26 cellular contexts compared by ENCODE assay signal in genomic region chr1:108556501-108556900, GRCh38. TPM values are rescaled to one million over a fixed set of nuclear protein-coding genes. Genes with fewer than 3 reads are reported as not detected.
DNase-seq lines count a peak whose midpoint lies in the region; ATAC-seq and TF ChIP-seq lines count a peak whose summit lies in the region.
"Had no signal": no experiment of that assay in that cellular context is flagged by ENCODE, and none has a peak within 500 bp of the region (broad histone marks: within the 10 kb centered on the region; RNA-seq: fewer than 3 reads in every experiment).

No MANE protein-coding gene starts in this region.

- H3K9me3 ChIP-seq in right cardiac atrium (ENCODE audit: control insufficient read depth, low read length) (no peaks in the 10 kb centered on the region), OCI-LY3 (ENCODE audit: insufficient read depth, low read length) (no peaks in the 10 kb centered on the region)

- ATAC-seq in right cardiac atrium: no peak
- ATAC-seq: HepG2 had no signal

- no peak for DNase-seq in right cardiac atrium
- no peak for DNase-seq in cardiac septum (ENCODE audit: low spot score)
- DNase-seq in hypothalamus (lab: John Stamatoyannopoulos, UW): no peak
- no peak for DNase-seq in SKM-1 treated with dmso at 0.1 percent for 144 hours (lab: John Stamatoyannopoulos, UW; ENCODE audit: unreplicated experiment)
- no peak for DNase-seq in activated CD4-positive, alpha-beta memory T cell treated with anti-CD3 and anti-CD28 coated beads for 36 hours
- DNase-seq in HK-2 (ENCODE audit: unreplicated experiment): no peak
- DNase-seq: 8988T; activated CD4-positive, alpha-beta T cell treated with anti-CD3 and anti-CD28 coated beads, Interleukin-2, amount 50 U/mL, for 1 hour; activated CD8-positive, alpha-beta memory T cell treated with anti-CD3 and anti-CD28 coated beads, Interleukin-2, amount 50 U/mL, for 4 hours; aorta; DND-41; H9; islet precursor cell; NCI-H1436 treated with DMSO at 0.1 percent for 48 hours; NCI-H524; posterior cingulate gyrus; stimulated activated CD4-positive, alpha-beta T cell treated with anti-CD3 and anti-CD28 coated beads, Interleukin-1b, Interleukin-23, amount 100 ng/mL, for 48 hours had no signal

- H3K27ac ChIP-seq in right cardiac atrium (ENCODE audit: low read length) (peak overlapping the region; percentile 63), OCI-LY3 (ENCODE audit: low read length) (peak overlapping the region; percentile 77), layer of hippocampus (ENCODE audit: low read depth, low read length) (peak overlapping the region; percentile 4)
- H3K27ac ChIP-seq: cardiac muscle cell, HL-60, neural progenitor cell had no signal

- H2AFZ ChIP-seq in OCI-LY3 (ENCODE audit: low read depth, low read length): no peak overlapping the region
- H2AFZ ChIP-seq: neural progenitor cell had no signal

- TF ChIP-seq CTCF in OCI-LY3 (IDR thresholded peaks at IDR 0.05; ENCODE audit: low read depth, low read length): no peak

- H3K79me2 ChIP-seq in OCI-LY3 (ENCODE audit: low read length): peaks cover 3% of the 10 kb centered on the region; the same call in 1 of the 2 replicates

- peak overlapping the region; percentile 57 for H3K4me2 ChIP-seq in OCI-LY3 (ENCODE audit: low read length)
- H3K4me2 ChIP-seq: neural progenitor cell had no signal

- 0 out of 2 replicates have a peak, but pooled peaks cover 3% of the 10 kb centered on the region for H4K20me1 ChIP-seq in OCI-LY3 (ENCODE audit: insufficient read depth, low read length)

- no peaks in the 10 kb centered on the region for H3K9me3 Mint-ChIP-seq in activated CD4-positive, alpha-beta memory T cell treated with anti-CD3 and anti-CD28 coated beads for 36 hours
- H3K9me3 Mint-ChIP-seq: activated naive CD4-positive, alpha-beta T cell treated with anti-CD3 and anti-CD28 coated beads, Interleukin-2, amount 50 U/mL, for 24 hours; dendritic cell treated with granulocyte-macrophage colony-stimulating factor and Interleukin-4, amounts not matched to agents 40 ng/mL and 50 ng/mL, for 4 days; H9; neural progenitor cell had no signal

- no peaks in the 10 kb centered on the region for H3K36me3 ChIP-seq in OCI-LY3 (replicated peaks; ENCODE audit: low read depth, low read length)
- H3K36me3 ChIP-seq: cardiac muscle cell, neural progenitor cell had no signal

- peaks cover 18% of the 10 kb centered on the region for H3K4me1 Mint-ChIP-seq in activated CD4-positive, alpha-beta memory T cell treated with anti-CD3 and anti-CD28 coated beads for 36 hours (ENCODE audit: low read depth)

- H3K36me3 Mint-ChIP-seq in activated CD4-positive, alpha-beta memory T cell treated with anti-CD3 and anti-CD28 coated beads for 36 hours: no peaks in the 10 kb centered on the region
- H3K36me3 Mint-ChIP-seq: activated naive CD4-positive, alpha-beta T cell treated with anti-CD3 and anti-CD28 coated beads, Interleukin-2, amount 50 U/mL, for 24 hours; neural progenitor cell had no signal

- peak overlapping the region; percentile 30; the same call in 1 of the 2 replicates for H3K9ac ChIP-seq in OCI-LY3 (ENCODE audit: low read length)
- H3K9ac ChIP-seq: neural progenitor cell had no signal

- CTCF ChIA-PET in activated CD4-positive, alpha-beta memory T cell treated with anti-CD3 and anti-CD28 coated beads for 36 hours (lab: Charles Lee): interaction anchor here (1.1 kb wide), 1 partner anchor 44 kb away, joined by 3 read pairs; no protein-coding TSS in a partner anchor

- H3K4me3 ChIP-seq in right cardiac atrium (ENCODE audit: low read length) (no peak overlapping the region), OCI-LY3 (ENCODE audit: low read length) (no peak overlapping the region)
- H3K4me3 ChIP-seq: cardiac muscle cell, lung, neural progenitor cell had no signal

- intact Hi-C loops in right cardiac atrium (cut with DNase I): loop anchor here in 3 of 4 donors (5.0 to 10.0 kb wide), 3 partner anchors 44 to 86 kb away; no protein-coding TSS in a partner anchor
- intact Hi-C loops in cardiac septum (cut with DNase I): loop anchor here (5.0 kb wide), 2 partner anchors 36 to 91 kb away; no protein-coding TSS in a partner anchor
- intact Hi-C loops in activated CD4-positive, alpha-beta memory T cell treated with anti-CD3 and anti-CD28 coated beads for 36 hours (cut with micrococcal nuclease): no loop called here

- H3K27me3 ChIP-seq in right cardiac atrium (ENCODE audit: control insufficient read depth, insufficient read depth) (no peaks in the 10 kb centered on the region), OCI-LY3 (ENCODE audit: low read depth, low read length) (no peaks in the 10 kb centered on the region), layer of hippocampus (ENCODE audit: control insufficient read depth, insufficient read depth, low read length) (no peaks in the 10 kb centered on the region)
- H3K27me3 ChIP-seq: cardiac muscle cell had no signal

- H3K4me1 ChIP-seq in right cardiac atrium (ENCODE audit: control insufficient read depth, insufficient read depth, low read length) (no peaks in the 10 kb centered on the region), OCI-LY3 (ENCODE audit: low read length) (peaks cover 56% of the 10 kb centered on the region)

- POLR2A ChIA-PET in activated CD4-positive, alpha-beta memory T cell treated with anti-CD3 and anti-CD28 coated beads for 36 hours (lab: Charles Lee): no interaction called here

- H3K4me3 Mint-ChIP-seq in activated CD4-positive, alpha-beta memory T cell treated with anti-CD3 and anti-CD28 coated beads for 36 hours: no peak overlapping the region
- H3K4me3 Mint-ChIP-seq: activated naive CD4-positive, alpha-beta T cell treated with anti-CD3 and anti-CD28 coated beads, Interleukin-2, amount 50 U/mL, for 24 hours; dendritic cell treated with granulocyte-macrophage colony-stimulating factor and Interleukin-4, amounts not matched to agents 40 ng/mL and 50 ng/mL, for 4 days; H9; neural progenitor cell had no signal

- peaks cover 4% of the 10 kb centered on the region for H3K27me3 Mint-ChIP-seq in activated CD4-positive, alpha-beta memory T cell treated with anti-CD3 and anti-CD28 coated beads for 36 hours
- H3K27me3 Mint-ChIP-seq: activated naive CD4-positive, alpha-beta T cell treated with anti-CD3 and anti-CD28 coated beads, Interleukin-2, amount 50 U/mL, for 24 hours; dendritic cell treated with granulocyte-macrophage colony-stimulating factor and Interleukin-4, amounts not matched to agents 40 ng/mL and 50 ng/mL, for 4 days had no signal

- WGBS in right cardiac atrium: 80% methylated on average over 4 of the region's 4 CpGs

- H3K27ac Mint-ChIP-seq in activated CD4-positive, alpha-beta memory T cell treated with anti-CD3 and anti-CD28 coated beads for 36 hours: no peak overlapping the region
- H3K27ac Mint-ChIP-seq: activated naive CD4-positive, alpha-beta T cell treated with anti-CD3 and anti-CD28 coated beads, Interleukin-2, amount 50 U/mL, for 24 hours; dendritic cell treated with granulocyte-macrophage colony-stimulating factor and Interleukin-4, amounts not matched to agents 40 ng/mL and 50 ng/mL, for 4 days; H9; neural progenitor cell had no signal

RNA-seq across cellular contexts. Expression of gene EEIG2, which starts 3.4 kb away (rescaled TPM):
- 1 to 10 TPM; 5.0 to 9.8 (median 7.2) TPM for total RNA-seq in right cardiac atrium
- 2.1 TPM for polyA plus RNA-seq in right cardiac atrium
- total RNA-seq in cardiac septum: 7.3 TPM
- total RNA-seq in activated CD4-positive, alpha-beta memory T cell treated with anti-CD3 and anti-CD28 coated beads for 36 hours: 1 to 10 TPM; 8.4 to 8.7 TPM

Comparison
In these comparisons a context has a peak if more than half of its experiments do, and no peak if none do; other contexts are left out.
1. H3K27ac ChIP-seq: peak in every context shown above with its lines; median percentile 77 in OCI-LY3; 63 in right cardiac atrium; 4 in layer of hippocampus.